ENCODE assay signal across 19 cellular contexts in the genomic region with DNA sequence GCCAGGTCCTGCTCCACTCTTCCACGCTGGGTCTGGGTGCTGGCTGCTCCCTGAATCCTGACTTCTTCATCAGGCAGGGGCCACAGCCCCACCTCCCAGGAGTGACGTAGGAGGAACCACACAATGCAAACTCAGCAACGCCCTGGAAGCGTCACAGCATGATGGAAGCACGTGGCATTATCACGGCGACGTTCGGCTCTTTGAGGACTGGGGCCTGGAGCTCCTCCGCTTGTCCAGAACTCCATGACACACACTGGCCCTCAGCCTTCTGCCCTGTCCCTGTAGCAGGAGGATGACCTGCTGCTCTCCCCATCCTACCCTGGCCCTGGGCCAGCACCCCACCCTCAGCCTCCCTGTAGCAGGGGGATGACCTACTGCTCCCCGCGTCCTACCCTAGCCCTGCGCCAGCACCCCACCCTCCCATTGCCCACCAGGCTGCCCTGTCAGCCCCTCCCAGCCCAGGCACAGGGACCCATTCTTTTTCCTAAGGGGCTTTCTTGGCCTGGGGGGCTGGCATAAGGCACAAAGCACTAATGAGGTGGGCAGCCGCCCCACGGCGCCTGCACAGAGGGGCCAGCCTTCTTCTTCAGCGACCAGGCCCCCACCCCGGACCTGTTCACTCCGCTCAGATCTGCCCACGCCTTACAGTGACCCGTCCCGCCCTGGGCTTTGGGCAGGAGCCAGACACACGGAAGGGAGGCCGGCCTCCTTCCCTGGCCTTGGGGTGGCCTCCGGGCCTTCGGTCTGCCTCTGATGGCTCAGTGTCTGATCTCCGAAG.
DNase-seq lines count a peak whose midpoint lies in the region; ATAC-seq and TF ChIP-seq lines count a peak whose summit lies in the region.
"Had no signal": no experiment of that assay in that cellular context is flagged by ENCODE, and none has a peak within 500 bp of the region (broad histone marks: within the 10 kb centered on the region; RNA-seq: fewer than 3 reads in every experiment).

No MANE protein-coding gene starts in this region.

- no peaks in the 10 kb centered on the region for H3K36me3 ChIP-seq in heart right ventricle
- no peaks in the 10 kb centered on the region for H3K36me3 ChIP-seq in prostate gland
- H3K36me3 ChIP-seq in vagina: no peaks in the 10 kb centered on the region

- ATAC-seq in heart right ventricle: no peak
- ATAC-seq in left cardiac atrium: no peak
- no peak for ATAC-seq in right cardiac atrium
- ATAC-seq in GM18520 (IDR thresholded peaks at IDR 0.05; ENCODE audit: unreplicated experiment): no peak
- no peak for ATAC-seq in GM18873 (IDR thresholded peaks at IDR 0.05; ENCODE audit: low FRiP score, unreplicated experiment)
- ATAC-seq: activated CD4-positive, CD25-positive, alpha-beta regulatory T cell treated with anti-CD3 and anti-CD28 coated beads, Interleukin-2, amount 50 U/mL, for 24 hours; activated CD8-positive, alpha-beta memory T cell treated with anti-CD3 and anti-CD28 coated beads, Interleukin-2, amount 10 ng/mL, durations not matched to agents 7 days and 5 days; T-helper 17 cell had no signal

- H3K9me3 ChIP-seq in heart right ventricle (no peaks in the 10 kb centered on the region), right cardiac atrium (ENCODE audit: control insufficient read depth, low read length) (no peaks in the 10 kb centered on the region), prostate gland (no peaks in the 10 kb centered on the region), vagina (no peaks in the 10 kb centered on the region)

- TF ChIP-seq CTCF in heart right ventricle (IDR thresholded peaks at IDR 0.05) (no peak), prostate gland (IDR thresholded peaks at IDR 0.05) (no peak), vagina (IDR thresholded peaks at IDR 0.05) (no peak)

- H3K4me1 ChIP-seq in heart right ventricle: peaks cover 25 to 84% (median 54%) of the 10 kb centered on the region in 9 donors
- peaks cover 14% of the 10 kb centered on the region for H3K4me1 ChIP-seq in right cardiac atrium (ENCODE audit: control insufficient read depth, insufficient read depth, low read length)
- peaks cover 6% of the 10 kb centered on the region for H3K4me1 ChIP-seq in prostate gland (replicated peaks)
- peaks cover 49% of the 10 kb centered on the region for H3K4me1 ChIP-seq in vagina

- H3K27ac ChIP-seq in heart right ventricle: peak overlapping the region in 9 of 10 donors; percentile 51 to 94 (median 86)
- H3K27ac ChIP-seq in right cardiac atrium (ENCODE audit: low read length): peak overlapping the region; percentile 61
- peak overlapping the region; percentile 49 to 51 for H3K27ac ChIP-seq in prostate gland
- H3K27ac ChIP-seq in vagina: peak overlapping the region; percentile 87
- H3K27ac ChIP-seq: KMS-11 had no signal

- TF ChIP-seq POLR2A in prostate gland (IDR thresholded peaks at IDR 0.05) (no peak), vagina (IDR thresholded peaks at IDR 0.05) (no peak)

- no peak for DNase-seq in heart right ventricle
- DNase-seq in left cardiac atrium: no peak
- DNase-seq in right cardiac atrium: peak in 2 of 3 donors; percentile 61 to 79
- DNase-seq in prostate gland (ENCODE audit: low spot score): no peak
- DNase-seq in vagina (ENCODE audit: extremely low spot score in 2 of 2): no peak
- no peak for DNase-seq in GF-D8 (lab: John Stamatoyannopoulos, UW)
- DNase-seq: activated CD8-positive, alpha-beta memory T cell treated with anti-CD3 and anti-CD28 coated beads, Interleukin-2, amount 10 ng/mL, durations not matched to agents 7 days and 5 days; activated gamma-delta T cell; anterior cingulate cortex; CD8-positive, alpha-beta memory T cell; erythroblast; glutamatergic neuron; NCI-H1092; T-helper 17 cell had no signal

- H3K4me3 ChIP-seq in heart right ventricle: no peak overlapping the region
- no peak overlapping the region for H3K4me3 ChIP-seq in right cardiac atrium (ENCODE audit: low read length)
- no peak overlapping the region for H3K4me3 ChIP-seq in prostate gland
- H3K4me3 ChIP-seq in vagina: no peak overlapping the region
- H3K4me3 ChIP-seq: smooth muscle cell had no signal

- intact Hi-C loops in heart right ventricle (cut with DNase I) (loop anchor here in 1 of 10 donors (5.0 kb wide), 1 partner anchor 40 kb away; no protein-coding TSS in a partner anchor), left cardiac atrium (cut with DNase I) (loop anchor here in 1 of 2 donors (10.0 kb wide), 1 partner anchor 77 kb away; no protein-coding TSS in a partner anchor), right cardiac atrium (cut with DNase I) (loop anchor here in 1 of 4 donors (10.0 kb wide), 1 partner anchor 63 kb away; the partner anchor contains the start of gene DHRS3), prostate gland (cut with DNase I) (loop anchor here (5.0 kb wide), 1 partner anchor 45 kb away; no protein-coding TSS in a partner anchor), vagina (cut with DNase I) (no loop called here)

- 85 to 87% methylated on average over 27 of the region's 27 CpGs for WGBS in heart right ventricle, 2 donors
- 84% methylated on average over 27 of the region's 27 CpGs for WGBS in right cardiac atrium
- 92% methylated on average over 27 of the region's 27 CpGs for WGBS in prostate gland

- no peaks in the 10 kb centered on the region for H3K27me3 ChIP-seq in heart right ventricle
- no peaks in the 10 kb centered on the region for H3K27me3 ChIP-seq in right cardiac atrium (ENCODE audit: control insufficient read depth, insufficient read depth)
- H3K27me3 ChIP-seq in prostate gland (replicated peaks; ENCODE audit: insufficient read depth): no peaks in the 10 kb centered on the region
- no peaks in the 10 kb centered on the region for H3K27me3 ChIP-seq in vagina

Comparison
In these comparisons a context has a peak if more than half of its experiments do, and no peak if none do; other contexts are left out.
1. DNase-seq: peak in right cardiac atrium (2 of 3); none in heart right ventricle (0 of 2), left cardiac atrium (single experiment), prostate gland (single experiment), vagina (0 of 2) and GF-D8 (single experiment).
2. Peak in every context shown above with its lines, with median percentiles within 50 percentile points of each other: H3K27ac ChIP-seq.